1 cellular context compared by ENCODE assay signal in the genomic region with DNA sequence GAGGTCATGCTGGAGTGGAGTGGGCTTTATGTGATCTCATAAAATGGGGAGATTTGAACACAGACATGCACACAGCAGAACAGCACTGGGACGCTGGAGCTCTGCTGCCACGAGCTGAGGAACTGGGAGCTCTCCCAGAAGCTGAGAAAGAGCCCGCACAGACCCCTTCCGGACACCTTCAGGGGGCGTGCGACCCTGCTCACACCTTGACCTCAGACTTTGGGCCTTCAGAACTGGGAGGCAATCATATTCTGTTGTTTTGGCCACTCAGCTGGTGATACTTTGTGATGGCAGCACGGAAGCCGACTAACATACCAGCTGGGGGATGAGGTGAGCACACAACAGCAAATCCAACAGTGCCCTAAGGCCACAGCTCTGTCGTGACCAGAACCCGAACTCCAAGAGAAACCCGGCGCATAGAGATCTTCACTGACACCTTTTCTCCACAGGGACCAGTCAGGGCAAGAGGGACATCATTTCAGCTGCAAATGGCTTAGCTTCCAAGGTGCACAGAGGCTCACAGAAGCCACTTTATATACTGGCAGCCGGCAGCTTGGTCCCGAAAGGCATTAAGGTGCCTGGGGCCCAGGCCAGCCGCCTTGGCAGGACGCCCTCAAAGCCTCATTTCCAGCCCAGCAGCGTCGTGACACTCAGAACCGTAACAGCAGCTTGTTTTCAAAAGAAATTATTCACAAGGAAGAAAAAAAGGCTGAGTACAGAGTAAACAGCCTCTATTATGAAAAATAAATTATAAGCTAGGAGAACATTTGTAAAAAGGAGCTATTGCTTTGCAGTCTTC.
TF ChIP-seq lines count a peak whose summit lies in the region.

No MANE protein-coding gene starts in this region.

TF ChIP-seq in GM23338, 12 proteins besides CTCF, POLR2A, EP300 and RAD21 (continued from another document):
- TF ChIP-seq, protein P1, sequence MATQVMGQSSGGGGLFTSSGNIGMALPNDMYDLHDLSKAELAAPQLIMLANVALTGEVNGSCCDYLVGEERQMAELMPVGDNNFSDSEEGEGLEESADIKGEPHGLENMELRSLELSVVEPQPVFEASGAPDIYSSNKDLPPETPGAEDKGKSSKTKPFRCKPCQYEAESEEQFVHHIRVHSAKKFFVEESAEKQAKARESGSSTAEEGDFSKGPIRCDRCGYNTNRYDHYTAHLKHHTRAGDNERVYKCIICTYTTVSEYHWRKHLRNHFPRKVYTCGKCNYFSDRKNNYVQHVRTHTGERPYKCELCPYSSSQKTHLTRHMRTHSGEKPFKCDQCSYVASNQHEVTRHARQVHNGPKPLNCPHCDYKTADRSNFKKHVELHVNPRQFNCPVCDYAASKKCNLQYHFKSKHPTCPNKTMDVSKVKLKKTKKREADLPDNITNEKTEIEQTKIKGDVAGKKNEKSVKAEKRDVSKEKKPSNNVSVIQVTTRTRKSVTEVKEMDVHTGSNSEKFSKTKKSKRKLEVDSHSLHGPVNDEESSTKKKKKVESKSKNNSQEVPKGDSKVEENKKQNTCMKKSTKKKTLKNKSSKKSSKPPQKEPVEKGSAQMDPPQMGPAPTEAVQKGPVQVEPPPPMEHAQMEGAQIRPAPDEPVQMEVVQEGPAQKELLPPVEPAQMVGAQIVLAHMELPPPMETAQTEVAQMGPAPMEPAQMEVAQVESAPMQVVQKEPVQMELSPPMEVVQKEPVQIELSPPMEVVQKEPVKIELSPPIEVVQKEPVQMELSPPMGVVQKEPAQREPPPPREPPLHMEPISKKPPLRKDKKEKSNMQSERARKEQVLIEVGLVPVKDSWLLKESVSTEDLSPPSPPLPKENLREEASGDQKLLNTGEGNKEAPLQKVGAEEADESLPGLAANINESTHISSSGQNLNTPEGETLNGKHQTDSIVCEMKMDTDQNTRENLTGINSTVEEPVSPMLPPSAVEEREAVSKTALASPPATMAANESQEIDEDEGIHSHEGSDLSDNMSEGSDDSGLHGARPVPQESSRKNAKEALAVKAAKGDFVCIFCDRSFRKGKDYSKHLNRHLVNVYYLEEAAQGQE (IDR thresholded peaks at IDR 0.05; ENCODE audit: unreplicated experiment), result no peak
- TF ChIP-seq NANOG (IDR thresholded peaks at IDR 0.05; ENCODE audit: borderline replicate concordance) (no peak), ZNF114 (CRISPR knock-in tag; IDR thresholded peaks at IDR 0.05) (no peak)
